35 cellular contexts compared by ENCODE assay signal in genomic region chr10:53432035-53432434, GRCh38.
"Had no signal": no experiment of that assay in that cellular context is flagged by ENCODE, and none has a peak within 500 bp of the region (broad histone marks: within the 10 kb centered on the region; RNA-seq: fewer than 3 reads in every experiment).

No MANE protein-coding gene starts in this region.

- H3K36me3 Mint-ChIP-seq: activated CD8-positive, alpha-beta memory T cell treated with anti-CD3 and anti-CD28 coated beads, Interleukin-2, amount 10 ng/mL, durations not matched to agents 7 days and 5 days; activated naive CD4-positive, alpha-beta T cell treated with anti-CD3 and anti-CD28 coated beads, Interleukin-2, amount 10 ng/mL, durations not matched to agents 7 days and 5 days; activated naive CD8-positive, alpha-beta T cell; brain had no signal

- H3K4me2 ChIP-seq: PC-9 had no signal

- H3K27me3 Mint-ChIP-seq: activated B cell treated with CpG ODN at 0.5 μM for 24 hours; activated CD4-positive, alpha-beta memory T cell treated with anti-CD3 and anti-CD28 coated beads, Interleukin-2, amount 10 ng/mL, durations not matched to agents 7 days and 5 days; activated CD8-positive, alpha-beta memory T cell treated with anti-CD3 and anti-CD28 coated beads, Interleukin-2, amount 10 ng/mL, durations not matched to agents 7 days and 5 days; activated naive CD4-positive, alpha-beta T cell treated with anti-CD3 and anti-CD28 coated beads, Interleukin-2, amount 10 ng/mL, durations not matched to agents 7 days and 5 days; activated naive CD8-positive, alpha-beta T cell; activated naive CD8-positive, alpha-beta T cell treated with anti-CD3 and anti-CD28 coated beads, Interleukin-2, amount 50 U/mL, for 24 hours had no signal

- H3K9me3 Mint-ChIP-seq: activated naive CD8-positive, alpha-beta T cell treated with anti-CD3 and anti-CD28 coated beads, Interleukin-2, amount 50 U/mL, for 24 hours; brain had no signal

- H3K9me3 ChIP-seq: MG63 had no signal

- H3K4me1 Mint-ChIP-seq: activated B cell treated with CpG ODN at 0.5 μM for 24 hours; activated CD4-positive, alpha-beta memory T cell treated with anti-CD3 and anti-CD28 coated beads, Interleukin-2, amount 10 ng/mL, durations not matched to agents 7 days and 5 days; activated CD8-positive, alpha-beta memory T cell treated with anti-CD3 and anti-CD28 coated beads, Interleukin-2, amount 10 ng/mL, durations not matched to agents 7 days and 5 days; activated naive CD4-positive, alpha-beta T cell treated with anti-CD3 and anti-CD28 coated beads, Interleukin-2, amount 10 ng/mL, durations not matched to agents 7 days and 5 days; activated naive CD8-positive, alpha-beta T cell treated with anti-CD3 and anti-CD28 coated beads, Interleukin-2, amount 50 U/mL, for 24 hours had no signal

- H3K27ac ChIP-seq: PC-9, RWPE1 had no signal

- H3K36me3 ChIP-seq: MG63 had no signal

- FAIRE-seq: bronchial epithelial cell, RCC 7860 had no signal

- H3K4me3 Mint-ChIP-seq: activated B cell treated with CpG ODN at 0.5 μM for 24 hours; activated CD4-positive, alpha-beta memory T cell treated with anti-CD3 and anti-CD28 coated beads, Interleukin-2, amount 10 ng/mL, durations not matched to agents 7 days and 5 days; activated CD8-positive, alpha-beta memory T cell treated with anti-CD3 and anti-CD28 coated beads, Interleukin-2, amount 10 ng/mL, durations not matched to agents 7 days and 5 days; activated naive CD4-positive, alpha-beta T cell treated with anti-CD3 and anti-CD28 coated beads, Interleukin-2, amount 10 ng/mL, durations not matched to agents 7 days and 5 days; activated naive CD8-positive, alpha-beta T cell; activated naive CD8-positive, alpha-beta T cell treated with anti-CD3 and anti-CD28 coated beads, Interleukin-2, amount 50 U/mL, for 24 hours; brain had no signal

- H3K4me3 ChIP-seq: PC-9 had no signal

- H3K27ac Mint-ChIP-seq: activated B cell treated with CpG ODN at 0.5 μM for 24 hours; activated CD4-positive, alpha-beta memory T cell treated with anti-CD3 and anti-CD28 coated beads, Interleukin-2, amount 10 ng/mL, durations not matched to agents 7 days and 5 days; activated CD8-positive, alpha-beta memory T cell treated with anti-CD3 and anti-CD28 coated beads, Interleukin-2, amount 10 ng/mL, durations not matched to agents 7 days and 5 days; activated naive CD4-positive, alpha-beta T cell treated with anti-CD3 and anti-CD28 coated beads, Interleukin-2, amount 10 ng/mL, durations not matched to agents 7 days and 5 days; activated naive CD8-positive, alpha-beta T cell; activated naive CD8-positive, alpha-beta T cell treated with anti-CD3 and anti-CD28 coated beads, Interleukin-2, amount 50 U/mL, for 24 hours; brain had no signal

- H2AFZ ChIP-seq: PC-9 had no signal

- ATAC-seq: activated CD8-positive, alpha-beta memory T cell treated with anti-CD3 and anti-CD28 coated beads, Interleukin-2, amount 10 ng/mL, durations not matched to agents 7 days and 5 days; activated naive CD8-positive, alpha-beta T cell treated with anti-CD3 and anti-CD28 coated beads, Interleukin-2, amount 50 U/mL, for 24 hours; Right ventricle myocardium inferior had no signal

- DNase-seq: activated B cell treated with CpG ODN at 0.5 μM for 24 hours; activated CD4-positive, alpha-beta memory T cell treated with anti-CD3 and anti-CD28 coated beads, Interleukin-2, amount 10 ng/mL, durations not matched to agents 7 days and 5 days; activated CD4-positive, alpha-beta T cell treated with anti-CD3 and anti-CD28 coated beads for 48 hours; activated CD4-positive, CD25-positive, alpha-beta regulatory T cell treated with anti-CD3 and anti-CD28 coated beads, Interleukin-2, amount 50 U/mL, for 72 hours; activated CD8-positive, alpha-beta memory T cell treated with anti-CD3 and anti-CD28 coated beads for 24 hours; activated CD8-positive, alpha-beta memory T cell treated with anti-CD3 and anti-CD28 coated beads, Interleukin-2, amount 10 ng/mL, durations not matched to agents 7 days and 5 days; activated CD8-positive, alpha-beta memory T cell treated with anti-CD3 and anti-CD28 coated beads, Interleukin-2, amount 50 U/mL, for 48 hours; activated effector memory CD4-positive, alpha-beta T cell treated with Interleukin-2 at 50 U/mL for 16 hours; activated naive CD4-positive, alpha-beta T cell treated with anti-CD3 and anti-CD28 coated beads, Interleukin-2, amount 10 ng/mL, durations not matched to agents 7 days and 5 days; activated naive CD8-positive, alpha-beta T cell treated with anti-CD3 and anti-CD28 coated beads, Interleukin-2, amount 50 U/mL, for 24 hours; activated T-cell treated with anti-CD3 and anti-CD28 coated beads, Interleukin-2, amount 50 U/mL, for 48 hours; anterior cingulate cortex; caudate nucleus; cerebellar nuclear complex; Kasumi-1; KG1; MG63; NCI-H1048; NCI-H1105 treated with DMSO at 0.1 percent for 48 hours; NCI-H1436; NCI-H187; NCI-H2081; NCI-H2171 treated with DMSO at 0.1 percent for 48 hours; NCI-H2227 treated with DMSO at 0.1 percent for 48 hours; NCI-H446; NCI-H524; NCI-H69; PC-9; SIG-M5 had no signal
